In genomic region chr15:50879016-50879415, GRCh38 we compare ENCODE assay signal across 10 cellular contexts. TPM values are rescaled to one million over a fixed set of nuclear protein-coding genes. Genes with fewer than 3 reads are reported as not detected.
DNase-seq lines count a peak whose midpoint lies in the region; ATAC-seq, FAIRE-seq and TF ChIP-seq lines count a peak whose summit lies in the region.
"Had no signal": no experiment of that assay in that cellular context is flagged by ENCODE, and none has a peak within 500 bp of the region (broad histone marks: within the 10 kb centered on the region; RNA-seq: fewer than 3 reads in every experiment).

No MANE protein-coding gene starts in this region.

- no peaks in the 10 kb centered on the region for H3K36me3 Mint-ChIP-seq in astrocyte (ENCODE audit: low read depth, unreplicated experiment)

- no peaks in the 10 kb centered on the region for H3K36me3 ChIP-seq in astrocyte (ENCODE audit: insufficient read depth, low read length)
- no peaks in the 10 kb centered on the region for H3K36me3 ChIP-seq in prostate gland
- H3K36me3 ChIP-seq in hepatocyte (replicated peaks; ENCODE audit: insufficient read depth, low read depth): no peaks in the 10 kb centered on the region

- FAIRE-seq in astrocyte (lab: Jason Lieb, UNC): no peak

- H3K4me3 Mint-ChIP-seq in astrocyte (ENCODE audit: unreplicated experiment): no peak overlapping the region
- H3K4me3 Mint-ChIP-seq: neural crest cell had no signal

- ATAC-seq in GM18498 (IDR thresholded peaks at IDR 0.05; ENCODE audit: unreplicated experiment) (peak; percentile 71), GM21381 (IDR thresholded peaks at IDR 0.05; ENCODE audit: unreplicated experiment) (peak; percentile 66), HG03280 (IDR thresholded peaks at IDR 0.05; ENCODE audit: unreplicated experiment) (peak; percentile 53)

- no peak for TF ChIP-seq POLR2A in prostate gland (IDR thresholded peaks at IDR 0.05)

- H4K20me1 ChIP-seq in astrocyte (ENCODE audit: insufficient read depth, low read length) (no peaks in the 10 kb centered on the region), hepatocyte (ENCODE audit: insufficient read depth, poor library complexity, severe bottlenecking) (no peaks in the 10 kb centered on the region)

- H3K9ac ChIP-seq in astrocyte (ENCODE audit: low read length): no peak overlapping the region

- H3K4me2 ChIP-seq in astrocyte (ENCODE audit: low read length) (no peak overlapping the region), hepatocyte (no peak overlapping the region)

- H3K79me2 ChIP-seq in astrocyte (ENCODE audit: insufficient read depth, low read length) (no peaks in the 10 kb centered on the region), hepatocyte (no peaks in the 10 kb centered on the region)

- peaks cover 34% of the 10 kb centered on the region for H3K4me1 Mint-ChIP-seq in astrocyte (ENCODE audit: low read depth, unreplicated experiment)

- H2AFZ ChIP-seq in astrocyte (ENCODE audit: low read depth, low read length) (no peak overlapping the region), hepatocyte (no peak overlapping the region)

- H3K27me3 Mint-ChIP-seq in astrocyte (ENCODE audit: low read depth, unreplicated experiment): no peaks in the 10 kb centered on the region

- H3K9me3 ChIP-seq in astrocyte (ENCODE audit: insufficient read depth, low read depth, low read length): no peaks in the 10 kb centered on the region
- no peaks in the 10 kb centered on the region for H3K9me3 ChIP-seq in prostate gland
- no peaks in the 10 kb centered on the region for H3K9me3 ChIP-seq in hepatocyte (ENCODE audit: low read depth)

- H3K4me1 ChIP-seq in astrocyte (ENCODE audit: insufficient read depth, low read length): peaks cover 4% of the 10 kb centered on the region
- H3K4me1 ChIP-seq in prostate gland (replicated peaks): no peaks in the 10 kb centered on the region
- H3K4me1 ChIP-seq in hepatocyte (ENCODE audit: insufficient read depth): no peaks in the 10 kb centered on the region

- 67% methylated on average over 2 of the region's 2 CpGs for WGBS in prostate gland
- WGBS in hepatocyte (ENCODE audit: low lambda C conversion rate, missing lambda C conversion rate): 80% methylated on average over 2 of the region's 2 CpGs

- no peaks in the 10 kb centered on the region for H3K9me3 Mint-ChIP-seq in astrocyte (ENCODE audit: unreplicated experiment)
- H3K9me3 Mint-ChIP-seq: neural crest cell had no signal

- H3K4me3 ChIP-seq in astrocyte (ENCODE audit: insufficient read depth, low read depth, low read length): no peak overlapping the region
- no peak overlapping the region for H3K4me3 ChIP-seq in prostate gland
- no peak overlapping the region for H3K4me3 ChIP-seq in hepatocyte

- no peak overlapping the region for H3K27ac ChIP-seq in astrocyte (ENCODE audit: low read depth, low read length)
- no peak overlapping the region for H3K27ac ChIP-seq in prostate gland
- H3K27ac ChIP-seq in hepatocyte: no peak overlapping the region

- H3K27me3 ChIP-seq in astrocyte (ENCODE audit: insufficient read depth, low read length): no peaks in the 10 kb centered on the region
- no peaks in the 10 kb centered on the region for H3K27me3 ChIP-seq in prostate gland (replicated peaks; ENCODE audit: insufficient read depth)
- H3K27me3 ChIP-seq in hepatocyte: no peaks in the 10 kb centered on the region

- no peak for DNase-seq in astrocyte (ENCODE audit: low read depth)
- no peak for DNase-seq in NCI-H2107 treated with DMSO at 0.1 percent for 48 hours (lab: John Stamatoyannopoulos, UW; ENCODE audit: unreplicated experiment)
- no peak for DNase-seq in prostate gland (ENCODE audit: low spot score)
- no peak for DNase-seq in hepatocyte (ENCODE audit: low spot score)
- DNase-seq in amygdala (lab: John Stamatoyannopoulos, UW): no peak
- DNase-seq: NCI-H510A had no signal

- no peaks in the 10 kb centered on the region for H3K9me2 ChIP-seq in hepatocyte (replicated peaks; ENCODE audit: insufficient read depth)

- TF ChIP-seq CTCF in astrocyte (IDR thresholded peaks at IDR 0.05; ENCODE audit: insufficient read depth, low read depth, low read length) (no peak), prostate gland (IDR thresholded peaks at IDR 0.05) (no peak), hepatocyte (IDR thresholded peaks at IDR 0.05; ENCODE audit: poor library complexity) (no peak)

- intact Hi-C loops in prostate gland (cut with DNase I): loop anchor here (5.0 kb wide), 1 partner anchor 112 kb away; the partner anchor contains the start of gene SPPL2A

- H3K27ac Mint-ChIP-seq in astrocyte (ENCODE audit: unreplicated experiment): peak overlapping the region; percentile 88

RNA-seq across cellular contexts. Expression of gene AP4E1, which starts 29.5 kb away (rescaled TPM):
- total RNA-seq in astrocyte (15.0 and 16.4 TPM in 2 replicates), prostate gland (1 to 10 TPM; 6.1 to 9.2 TPM), hepatocyte (10.6 and 12.4 TPM in 2 replicates)
- 1.4 and 2.0 TPM in 2 replicates for polyA plus RNA-seq in hepatocyte
